8 cellular contexts compared by ENCODE assay signal in the genomic region with DNA sequence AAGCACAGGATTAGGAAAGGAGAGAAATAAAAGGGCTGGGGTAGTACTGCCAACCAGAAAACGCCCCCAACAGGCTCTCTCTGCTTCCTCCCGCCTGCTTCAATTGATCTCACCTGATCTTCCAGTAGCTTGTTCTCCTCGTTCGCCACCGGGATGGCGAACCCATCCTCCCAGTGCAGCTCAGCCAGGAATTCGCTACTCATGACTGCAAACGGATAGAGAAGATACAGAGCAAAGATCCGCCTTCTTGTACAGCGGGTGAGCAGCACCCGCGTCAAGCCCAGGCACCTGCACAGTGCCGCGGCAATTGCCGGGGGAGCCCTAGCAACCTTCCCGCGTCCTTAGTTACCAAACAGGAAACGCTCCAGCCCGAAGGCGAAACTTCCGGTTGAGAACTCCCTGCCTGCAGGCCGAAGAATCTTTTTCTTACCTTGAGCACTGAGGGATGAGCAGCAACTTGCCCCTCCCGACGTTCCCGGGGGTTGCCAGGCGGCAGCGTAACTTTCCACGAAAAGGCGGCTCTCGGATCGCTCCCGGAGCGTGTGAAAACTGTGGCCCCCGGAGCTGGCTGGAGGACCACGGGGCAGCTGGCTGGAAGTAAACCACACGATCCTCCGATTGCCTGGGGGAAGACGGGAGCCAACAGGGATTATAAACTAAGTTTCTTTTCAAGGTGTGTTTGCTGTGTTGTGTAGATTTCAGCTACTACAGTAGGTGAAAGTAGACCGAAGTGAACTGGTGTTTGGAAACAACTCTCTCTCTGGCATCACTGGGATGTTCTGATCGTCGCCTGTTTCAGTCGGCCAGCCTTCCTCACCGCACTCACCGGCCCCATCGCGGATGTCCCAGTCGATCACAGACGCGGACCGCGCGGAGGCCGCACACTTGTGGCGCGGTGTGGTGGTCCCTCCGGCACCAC. TPM values are rescaled to one million over a fixed set of nuclear protein-coding genes. Genes with fewer than 3 reads are reported as not detected.
A peak's percentile ranks its signal among the peaks of the same experiment; 100 is the strongest.
DNase-seq lines count a peak whose midpoint lies in the region; ATAC-seq and TF ChIP-seq lines count a peak whose summit lies in the region.

A gene (minus strand): TSS at position 312 of the 919 bp plus-strand sequence. CDS start 109 bp downstream, at position 203.

- peak within 1 kb of the TSS; percentile 57 for H3K4me3 ChIP-seq in lung

- H3K9me3 ChIP-seq in lung (ENCODE audit: control insufficient read depth in 2 of 2, insufficient read depth in 1 of 2, low read length in 1 of 2), result no peaks in the 10 kb centered on the region

- peak; percentile 94 for ATAC-seq in GM18517 (IDR thresholded peaks at IDR 0.05; ENCODE audit: unreplicated experiment)
- peak; percentile 94 for ATAC-seq in HG03060 (IDR thresholded peaks at IDR 0.05; ENCODE audit: low read depth, unreplicated experiment)
- ATAC-seq in lung (ENCODE audit: insufficient read depth, low FRiP score), result peak; percentile 88

- DNase-seq in NCI-H2171 (lab: John Stamatoyannopoulos, UW) (peak; percentile 82), ecto neural progenitor cell (ENCODE audit: low spot score) (peak; percentile 89), lung (ENCODE audit: low spot score) (peak; percentile 79)
- peak; percentile 43 for DNase-seq in activated CD4-positive, alpha-beta T cell treated with anti-CD3 and anti-CD28 coated beads, Interleukin-2, amount 50 U/mL, for 1 hour
- DNase-seq in stimulated activated CD4-positive, alpha-beta T cell treated with anti-CD3 and anti-CD28 coated beads, TNF-alpha, amount 100 ng/mL, for 1 hour (ENCODE audit: low read depth in 3 of 3, low spot score in 1 of 3), result peak; percentile 2 to 47 (median 13)

- H3K27ac ChIP-seq in 22Rv1, result peak within 1 kb of the TSS; percentile 77
- H3K27ac ChIP-seq in lung (ENCODE audit: low read depth in 1 of 2, low read length in 1 of 2), result peak within 1 kb of the TSS in 1 of 2 donors; percentile 18

- WGBS in lung, 2 donors, result 1 to 2% methylated on average over 56 of the region's 56 CpGs

- no peaks in the 10 kb centered on the region for H3K4me1 ChIP-seq in lung (ENCODE audit: control insufficient read depth in 2 of 2, insufficient read depth in 2 of 2, low read length in 2 of 2)

- no peaks in the 10 kb centered on the region for H3K27me3 ChIP-seq in lung (ENCODE audit: control insufficient read depth, insufficient read depth)

- TF ChIP-seq CTCF in 22Rv1 (IDR thresholded peaks at IDR 0.05) (no peak), lung (IDR thresholded peaks at IDR 0.05; ENCODE audit: control extremely low read depth, extremely low read depth) (no peak)

- no peaks in the 10 kb centered on the region for H3K36me3 ChIP-seq in lung (ENCODE audit: control insufficient read depth in 2 of 2, insufficient read depth in 2 of 2, low read length in 2 of 2)

RNA-seq across cellular contexts. Expression of the gene that starts here (rescaled TPM):
- 1 to 10 TPM; 5.1 to 6.7 TPM for total RNA-seq in lung
- polyA plus RNA-seq in lung, result 1 to 10 TPM in 1 of 2 donors, under 1 TPM in 1; 0.59 to 1.9 TPM

Comparison
In these comparisons a context has a peak if more than half of its experiments do, and no peak if none do; other contexts are left out.
1. DNase-seq: peak in every context shown above with its lines; median percentile 89 in ecto neural progenitor cell; 82 in NCI-H2171; 79 in lung; 43 in activated CD4-positive, alpha-beta T cell treated with anti-CD3 and anti-CD28 coated beads, Interleukin-2, amount 50 U/mL, for 1 hour; 13 in stimulated activated CD4-positive, alpha-beta T cell treated with anti-CD3 and anti-CD28 coated beads, TNF-alpha, amount 100 ng/mL, for 1 hour.